Comparison of ENCODE assay signal across 10 cellular contexts in the genomic region with DNA sequence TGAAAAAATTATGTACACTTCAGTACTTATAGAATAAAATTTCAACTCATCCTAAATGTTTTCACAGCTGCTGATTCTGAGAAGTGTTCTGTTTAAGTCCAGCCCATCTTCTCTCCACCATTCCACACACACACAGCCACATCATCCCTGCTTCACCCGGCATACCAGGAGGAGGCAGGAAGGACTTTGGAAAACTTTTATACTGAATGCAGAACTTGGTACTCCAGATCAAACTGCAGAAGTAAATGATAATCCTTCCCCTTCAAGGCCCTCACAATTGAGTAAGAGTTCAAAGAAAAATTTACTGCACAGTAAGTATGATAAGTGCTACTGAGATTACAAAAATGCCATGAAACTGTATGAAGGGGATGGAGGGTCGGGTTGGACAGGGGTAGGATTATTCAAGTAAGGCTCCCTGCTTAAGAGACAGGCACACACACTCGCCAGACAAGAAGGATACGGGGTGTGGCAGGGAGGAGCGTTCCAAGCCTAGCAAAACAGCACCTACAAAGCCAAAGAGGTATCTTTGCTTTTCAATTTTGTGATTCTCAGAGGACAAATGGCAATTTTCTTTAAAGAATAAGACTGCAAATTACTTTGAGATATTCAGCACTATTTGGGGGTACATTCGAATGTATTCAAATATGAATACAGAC. TPM values are rescaled to one million over a fixed set of nuclear protein-coding genes. Genes with fewer than 3 reads are reported as not detected.
DNase-seq lines count a peak whose midpoint lies in the region; ATAC-seq and TF ChIP-seq lines count a peak whose summit lies in the region.
"Had no signal": no experiment of that assay in that cellular context is flagged by ENCODE, and none has a peak within 500 bp of the region (broad histone marks: within the 10 kb centered on the region; RNA-seq: fewer than 3 reads in every experiment).

No MANE protein-coding gene starts in this region.

- no peak for ATAC-seq in natural killer cell treated with Interleukin-12 subunit alpha and Interleukin-12 subunit beta and Interleukin-15 and Interleukin-18, amount 100 ng/mL, for 72 hours
- no peak for ATAC-seq in natural killer cell
- ATAC-seq in lower lobe of right lung = no peak
- ATAC-seq in GM21390 (IDR thresholded peaks at IDR 0.05; ENCODE audit: unreplicated experiment) = no peak
- ATAC-seq: sciatic nerve had no signal

- H3K4me3 ChIP-seq in adipocyte (ENCODE audit: low read length) (peak overlapping the region; percentile 92), lower lobe of right lung (peak overlapping the region; percentile 4)

- no peak overlapping the region for H3K27ac ChIP-seq in lower lobe of right lung
- H3K27ac ChIP-seq: SK-N-MC had no signal

- H3K27ac Mint-ChIP-seq in natural killer cell treated with Interleukin-12 subunit alpha and Interleukin-12 subunit beta and Interleukin-15 and Interleukin-18, amount 100 ng/mL, for 72 hours = peak overlapping the region; percentile 76 to 96
- peak overlapping the region in 1 of 2 donors; percentile 97 for H3K27ac Mint-ChIP-seq in natural killer cell

- H3K4me3 Mint-ChIP-seq in natural killer cell treated with Interleukin-12 subunit alpha and Interleukin-12 subunit beta and Interleukin-15 and Interleukin-18, amount 100 ng/mL, for 72 hours = peak overlapping the region; percentile 99
- H3K4me3 Mint-ChIP-seq in natural killer cell = no peak overlapping the region

- H3K36me3 ChIP-seq in adipocyte (ENCODE audit: control insufficient read depth, insufficient read depth, low read length, severe bottlenecking) (no peaks in the 10 kb centered on the region), lower lobe of right lung (no peaks in the 10 kb centered on the region)

- peaks cover 6% of the 10 kb centered on the region for H3K36me3 Mint-ChIP-seq in natural killer cell treated with Interleukin-12 subunit alpha and Interleukin-12 subunit beta and Interleukin-15 and Interleukin-18, amount 100 ng/mL, for 72 hours
- H3K36me3 Mint-ChIP-seq in natural killer cell = no peaks in the 10 kb centered on the region

- no peaks in the 10 kb centered on the region for H3K27me3 Mint-ChIP-seq in natural killer cell treated with Interleukin-12 subunit alpha and Interleukin-12 subunit beta and Interleukin-15 and Interleukin-18, amount 100 ng/mL, for 72 hours
- H3K27me3 Mint-ChIP-seq in natural killer cell (ENCODE audit: low read depth in 2 of 2) = no peaks in the 10 kb centered on the region

- H3K4me1 Mint-ChIP-seq in natural killer cell treated with Interleukin-12 subunit alpha and Interleukin-12 subunit beta and Interleukin-15 and Interleukin-18, amount 100 ng/mL, for 72 hours (ENCODE audit: low read depth in 2 of 2) = peaks cover 37 to 60% of the 10 kb centered on the region in 2 donors
- H3K4me1 Mint-ChIP-seq in natural killer cell = peaks cover 48 to 53% of the 10 kb centered on the region in 2 donors

- no peaks in the 10 kb centered on the region for H3K9me3 ChIP-seq in adipocyte (ENCODE audit: control insufficient read depth, low read length)
- no peaks in the 10 kb centered on the region for H3K9me3 ChIP-seq in lower lobe of right lung

- TF ChIP-seq CTCF in natural killer cell (IDR thresholded peaks at IDR 0.05) = no peak
- TF ChIP-seq CTCF in lower lobe of right lung (IDR thresholded peaks at IDR 0.05) = no peak

- H3K27me3 ChIP-seq in adipocyte (replicated peaks; ENCODE audit: control insufficient read depth, insufficient read depth, low read length) (no peaks in the 10 kb centered on the region), lower lobe of right lung (ENCODE audit: low read depth) (no peaks in the 10 kb centered on the region)

- peak overlapping the region; percentile 31 for H3K9ac ChIP-seq in adipocyte (ENCODE audit: low read length)

- intact Hi-C loops in natural killer cell (cut with micrococcal nuclease) = no loop called here
- intact Hi-C loops in lower lobe of right lung (cut with DNase I) = no loop called here

- no peak for DNase-seq in natural killer cell treated with Interleukin-12 subunit alpha and Interleukin-12 subunit beta and Interleukin-15 and Interleukin-18, amount 100 ng/mL, for 72 hours (ENCODE audit: low spot score)
- DNase-seq in natural killer cell (no peak), adipocyte (ENCODE audit: low read depth) (peak; percentile 29), lower lobe of right lung (no peak), globus pallidus (ENCODE audit: low spot score) (no peak), HUDEP-2 (lab: John Stamatoyannopoulos, UW; ENCODE audit: unreplicated experiment in 76 of 76) (no peak)
- no peak for DNase-seq in activated CD4-positive, alpha-beta T cell treated with anti-CD3 and anti-CD28 coated beads, Interleukin-2, amount 50 U/mL, for 4 hours

- H3K4me1 ChIP-seq in adipocyte (ENCODE audit: control insufficient read depth, insufficient read depth, low read length) (peaks cover 42% of the 10 kb centered on the region), lower lobe of right lung (peaks cover 61% of the 10 kb centered on the region)

- no peaks in the 10 kb centered on the region for H3K9me3 Mint-ChIP-seq in natural killer cell treated with Interleukin-12 subunit alpha and Interleukin-12 subunit beta and Interleukin-15 and Interleukin-18, amount 100 ng/mL, for 72 hours
- H3K9me3 Mint-ChIP-seq in natural killer cell = no peaks in the 10 kb centered on the region

RNA-seq across cellular contexts. Expression of gene USP12, which starts 2.6 kb away (rescaled TPM):
- total RNA-seq in natural killer cell treated with Interleukin-12 subunit alpha and Interleukin-12 subunit beta and Interleukin-15 and Interleukin-18, amount 100 ng/mL, for 72 hours = 10 to 100 TPM; 51.4 to 78.6 TPM
- total RNA-seq in natural killer cell (10 to 100 TPM; 44.3 to 55.3 (median 50.9) TPM), lower lobe of right lung (36.7 TPM)
